ENCODE assay signal across 25 cellular contexts in the genomic region with DNA sequence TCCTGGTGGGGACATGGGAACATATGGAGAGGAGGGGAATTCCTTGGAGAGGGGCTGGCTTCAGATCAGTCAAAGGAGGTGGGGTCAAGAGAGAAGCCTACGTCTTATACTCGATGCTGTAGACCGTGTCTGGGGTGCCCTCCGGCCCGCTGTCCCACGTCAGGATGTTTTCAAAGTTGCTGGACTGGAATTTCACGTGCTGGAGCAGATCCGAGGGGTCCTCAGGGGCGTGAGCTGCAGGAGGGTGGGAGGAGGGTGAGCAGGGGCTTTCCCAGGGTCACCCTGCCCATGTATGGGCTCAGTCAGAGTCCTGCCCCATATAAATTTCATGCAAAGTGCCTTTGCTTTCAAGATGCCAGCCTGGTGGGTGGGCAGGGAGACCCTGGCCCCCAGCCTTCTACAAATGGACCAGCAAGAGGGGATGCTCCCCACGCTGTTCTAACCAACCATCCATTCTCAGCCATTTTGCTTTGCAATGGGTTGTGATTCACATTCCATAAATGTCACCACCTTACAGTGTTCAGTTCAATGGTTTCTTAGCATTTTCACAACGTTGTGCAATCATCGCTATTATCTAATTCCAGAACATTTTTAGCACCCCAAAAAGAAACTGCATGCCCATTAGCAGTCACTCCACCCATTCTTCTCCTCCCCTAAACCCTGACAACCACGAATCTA. TPM values are rescaled to one million over a fixed set of nuclear protein-coding genes. Genes with fewer than 3 reads are reported as not detected.
A peak's percentile ranks its signal among the peaks of the same experiment; 100 is the strongest.
DNase-seq lines count a peak whose midpoint lies in the region; ATAC-seq and TF ChIP-seq lines count a peak whose summit lies in the region.
"Had no signal": no experiment of that assay in that cellular context is flagged by ENCODE, and none has a peak within 500 bp of the region (broad histone marks: within the 10 kb centered on the region; RNA-seq: fewer than 3 reads in every experiment).

No MANE protein-coding gene starts in this region.

- H3K4me1 Mint-ChIP-seq in chondrocyte (ENCODE audit: low read depth) (no peaks in the 10 kb centered on the region), nephron progenitor cell (peaks cover 21% of the 10 kb centered on the region)

- no peaks in the 10 kb centered on the region for H3K4me1 ChIP-seq in aorta (ENCODE audit: control insufficient read depth in 1 of 2, insufficient read depth in 2 of 2, low read length in 2 of 2)
- no peaks in the 10 kb centered on the region for H3K4me1 ChIP-seq in BE2C

- no peaks in the 10 kb centered on the region for H3K27me3 ChIP-seq in aorta (ENCODE audit: control insufficient read depth in 1 of 2, insufficient read depth in 2 of 2, low read length in 1 of 2)
- no peaks in the 10 kb centered on the region for H3K27me3 ChIP-seq in BE2C
- H3K27me3 ChIP-seq: MG63, SJSA1 had no signal

- no peak overlapping the region for H3K27ac ChIP-seq in aorta (ENCODE audit: low read depth in 1 of 2, low read length in 2 of 2)
- H3K27ac ChIP-seq: 22Rv1, PC-9, SJSA1 had no signal

- ATAC-seq in aorta (ENCODE audit: low FRiP score) (no peak), HG03196 (IDR thresholded peaks at IDR 0.05; ENCODE audit: unreplicated experiment) (no peak), HG02763 (IDR thresholded peaks at IDR 0.05; ENCODE audit: unreplicated experiment) (no peak)

- H3K36me3 Mint-ChIP-seq in chondrocyte (ENCODE audit: low read depth) (no peaks in the 10 kb centered on the region), nephron progenitor cell (ENCODE audit: low read depth) (no peaks in the 10 kb centered on the region)

- intact Hi-C loops in aorta (cut with DNase I) = no loop called here

- H3K4me3 Mint-ChIP-seq in chondrocyte (ENCODE audit: unreplicated experiment) = no peak overlapping the region
- no peak overlapping the region for H3K4me3 Mint-ChIP-seq in nephron progenitor cell

- TF ChIP-seq CTCF in chondrocyte (IDR thresholded peaks at IDR 0.05) (no peak), nephron progenitor cell (IDR thresholded peaks at IDR 0.05) (no peak), BE2C (IDR thresholded peaks at IDR 0.05; ENCODE audit: low read depth, low read length) (no peak)

- peaks cover 6% of the 10 kb centered on the region for H3K9me3 Mint-ChIP-seq in chondrocyte (ENCODE audit: low read depth)
- H3K9me3 Mint-ChIP-seq in nephron progenitor cell = no peaks in the 10 kb centered on the region

- WGBS in aorta, 2 donors = 62 to 64% methylated on average over 13 of the region's 13 CpGs

- H3K36me3 ChIP-seq in aorta (ENCODE audit: control insufficient read depth in 1 of 2, insufficient read depth in 2 of 2, low read length in 1 of 2) (no peaks in the 10 kb centered on the region), BE2C (no peaks in the 10 kb centered on the region)
- H3K36me3 ChIP-seq: MG63, SJSA1 had no signal

- H3K4me3 ChIP-seq in aorta (ENCODE audit: low read length in 2 of 2) = no peak overlapping the region
- no peak overlapping the region for H3K4me3 ChIP-seq in BE2C (ENCODE audit: low read depth, low read length)
- H3K4me3 ChIP-seq: MG63, PC-9, SJSA1 had no signal

- H3K27me3 Mint-ChIP-seq in chondrocyte (ENCODE audit: low read depth) = peaks cover 3% of the 10 kb centered on the region
- H3K27me3 Mint-ChIP-seq in nephron progenitor cell (ENCODE audit: low read depth, poor library complexity) = peaks cover 8% of the 10 kb centered on the region

- H3K27ac Mint-ChIP-seq in chondrocyte (ENCODE audit: unreplicated experiment) = no peak overlapping the region
- peak overlapping the region; percentile 54 for H3K27ac Mint-ChIP-seq in nephron progenitor cell

- no peaks in the 10 kb centered on the region for H3K9me3 ChIP-seq in aorta (ENCODE audit: control insufficient read depth, low read length)
- H3K9me3 ChIP-seq in BE2C = no peaks in the 10 kb centered on the region
- H3K9me3 ChIP-seq: MG63, SJSA1 had no signal

- DNase-seq in NCI-H82 (lab: John Stamatoyannopoulos, UW) (peak; percentile 30), NCI-H82 treated with DMSO at 0.1 percent for 48 hours (lab: John Stamatoyannopoulos, UW; ENCODE audit: unreplicated experiment) (no peak), chondrocyte (ENCODE audit: low spot score) (peak; percentile 29), nephron progenitor cell (no peak), aorta (peak; percentile 25 to 41), BE2C (no peak)
- DNase-seq: ACHN, Calu3, DMS79 treated with DMSO at 0.1 percent for 48 hours, GF-D8, KG1, MG63, NCI-H1105 treated with DMSO at 0.1 percent for 48 hours, NCI-H2029, NCI-H446, NCI-H524 treated with DMSO at 0.1 percent for 48 hours, NCI-H774, PC-9, Right ventricle myocardium superior had no signal

RNA-seq across cellular contexts. Expression of a gene that starts 4.3 kb away (rescaled TPM):
- total RNA-seq in chondrocyte (not detected in 3 replicates), aorta (under 1 TPM; 0.18 to 0.23 TPM)
- 1 to 10 TPM in 1 of 2 donors, not detected in 1; 2.4 TPM for polyA plus RNA-seq in aorta
- polyA plus RNA-seq in BE2C (2012; ENCODE audit: insufficient read depth, insufficient read length, low read depth) = not detected
- polyA plus RNA-seq: BJ had no signal

RNA-seq across cellular contexts. Expression of a gene that starts 26.7 kb away (rescaled TPM):
- total RNA-seq in chondrocyte (0.70 to 2.9 TPM (median 0.72 TPM) in 3 replicates), aorta (1 to 10 TPM in 1 of 2 donors, under 1 TPM in 1; 0.78 to 1.9 TPM)
- 1 to 10 TPM in 1 of 2 donors, under 1 TPM in 1; 0.59 to 1.1 TPM for polyA plus RNA-seq in aorta
- polyA plus RNA-seq in BE2C (2012; ENCODE audit: insufficient read depth, insufficient read length, low read depth) = not detected
- polyA plus RNA-seq: BJ had no signal

RNA-seq across cellular contexts. Expression of a gene that starts 48.5 kb away (rescaled TPM):
- total RNA-seq in chondrocyte = 0.12 to 0.22 TPM in 2 of 3 replicates, not detected in the other
- total RNA-seq in aorta = under 1 TPM; 0.23 to 0.42 TPM
- 1 to 10 TPM in 1 of 2 donors, under 1 TPM in 1; 0.15 to 1.9 TPM for polyA plus RNA-seq in aorta
- not detected for polyA plus RNA-seq in BE2C (2012; ENCODE audit: insufficient read depth, insufficient read length, low read depth)
- total RNA-seq: HT1080, SJSA1 had no signal
- polyA plus RNA-seq: BJ had no signal

Comparison
In these comparisons a context has a peak if more than half of its experiments do, and no peak if none do; other contexts are left out.
1. DNase-seq: peak in NCI-H82 (single experiment), chondrocyte (single experiment) and aorta (2 of 2); none in NCI-H82 treated with DMSO at 0.1 percent for 48 hours (single experiment), nephron progenitor cell (single experiment) and BE2C (single experiment).